31 cellular contexts compared by ENCODE assay signal in the genomic region with DNA sequence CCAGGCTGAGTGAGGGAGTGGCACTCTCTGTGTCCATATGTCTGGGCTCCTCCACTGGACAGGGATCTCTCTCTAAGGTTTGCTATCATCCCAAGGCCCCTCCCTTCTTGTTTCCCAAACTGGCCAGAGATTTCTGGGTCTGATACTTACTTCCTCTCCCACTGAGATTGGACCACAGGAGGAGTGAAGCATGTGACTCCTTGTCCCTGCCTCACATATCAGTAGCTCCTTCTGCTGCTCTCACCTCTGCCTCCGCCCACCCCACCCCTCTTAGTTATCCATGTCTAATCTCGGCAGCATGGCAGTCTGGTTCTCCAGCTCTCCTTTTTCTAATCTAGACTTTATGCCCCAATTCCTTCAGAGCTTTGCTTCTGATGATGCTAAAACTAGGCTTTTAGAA.
"Had no signal": no experiment of that assay in that cellular context is flagged by ENCODE, and none has a peak within 500 bp of the region (broad histone marks: within the 10 kb centered on the region; RNA-seq: fewer than 3 reads in every experiment).

No MANE protein-coding gene starts in this region.

- H3K4me1 Mint-ChIP-seq: endodermal cell had no signal

- H3K9me3 Mint-ChIP-seq: activated B cell treated with CpG ODN at 0.5 μM for 24 hours; activated CD4-positive, alpha-beta memory T cell treated with anti-CD3 and anti-CD28 coated beads, Interleukin-2, amount 10 ng/mL, durations not matched to agents 7 days and 5 days; activated naive CD4-positive, alpha-beta T cell treated with anti-CD3 and anti-CD28 coated beads, Interleukin-2, amount 10 ng/mL, durations not matched to agents 7 days and 5 days; activated T-cell treated with anti-CD3 and anti-CD28 coated beads, Interleukin-2, amount 50 U/mL, for 24 hours; activated T-cell treated with anti-CD3 and anti-CD28 coated beads, Interleukin-2, amount 50 U/mL, for 72 hours; central memory CD8-positive, alpha-beta T cell; dendritic cell treated with granulocyte-macrophage colony-stimulating factor and Interleukin-4, amounts not matched to agents 40 ng/mL and 50 ng/mL, for 4 days; endodermal cell; T-helper 2 cell treated with Interferon-gamma antibody and Interleukin-4, amounts not matched to agents 5 μg/mL and 100 μg/mL, for 36 hours had no signal

- H3K36me3 ChIP-seq: brain microvascular endothelial cell, esophagus muscularis mucosa, gastrocnemius medialis, heart left ventricle had no signal

- H3K27ac Mint-ChIP-seq: activated B cell treated with CpG ODN at 0.5 μM for 24 hours; activated CD4-positive, alpha-beta memory T cell treated with anti-CD3 and anti-CD28 coated beads, Interleukin-2, amount 10 ng/mL, durations not matched to agents 7 days and 5 days; activated naive CD4-positive, alpha-beta T cell treated with anti-CD3 and anti-CD28 coated beads, Interleukin-2, amount 10 ng/mL, durations not matched to agents 7 days and 5 days; activated naive CD8-positive, alpha-beta T cell; activated T-cell treated with anti-CD3 and anti-CD28 coated beads, Interleukin-2, amount 50 U/mL, for 24 hours; activated T-cell treated with anti-CD3 and anti-CD28 coated beads, Interleukin-2, amount 50 U/mL, for 72 hours; dendritic cell treated with granulocyte-macrophage colony-stimulating factor and Interleukin-4, amounts not matched to agents 40 ng/mL and 50 ng/mL, for 4 days; endodermal cell; T-helper 17 cell; T-helper 2 cell treated with Interferon-gamma antibody and Interleukin-4, amounts not matched to agents 5 μg/mL and 100 μg/mL, for 36 hours had no signal

- H3K27me3 ChIP-seq: gastrocnemius medialis had no signal

- DNase-seq: activated B cell treated with CpG ODN at 0.5 μM for 24 hours; activated CD4-positive, alpha-beta memory T cell treated with anti-CD3 and anti-CD28 coated beads, Interleukin-2, amount 10 ng/mL, durations not matched to agents 7 days and 5 days; activated CD4-positive, alpha-beta T cell treated with anti-CD3 and anti-CD28 coated beads for 48 hours; activated CD4-positive, alpha-beta T cell treated with anti-CD3 and anti-CD28 coated beads, Interleukin-2, amount 50 U/mL, for 4 hours; activated CD8-positive, alpha-beta memory T cell treated with anti-CD3 and anti-CD28 coated beads, Interleukin-2, amount 50 U/mL, for 48 hours; activated gamma-delta T cell; activated naive CD4-positive, alpha-beta T cell; activated naive CD4-positive, alpha-beta T cell treated with anti-CD3 and anti-CD28 coated beads, Interleukin-2, amount 10 ng/mL, durations not matched to agents 7 days and 5 days; activated T-cell treated with anti-CD3 and anti-CD28 coated beads for 4 hours; activated T-cell treated with anti-CD3 and anti-CD28 coated beads, Interleukin-2, amount 50 U/mL, for 24 hours; activated T-cell treated with anti-CD3 and anti-CD28 coated beads, Interleukin-2, amount 50 U/mL, for 72 hours; amniotic stem cell; anterior cingulate cortex; brain microvascular endothelial cell; dorsolateral prefrontal cortex; effector memory CD4-positive, alpha-beta T cell; endodermal cell; foreskin keratinocyte; gastrocnemius medialis; glutamatergic neuron; heart left ventricle; T-helper 1 cell; T-helper 17 cell; T1000 had no signal

- H3K4me3 Mint-ChIP-seq: activated B cell treated with CpG ODN at 0.5 μM for 24 hours; activated CD4-positive, alpha-beta memory T cell treated with anti-CD3 and anti-CD28 coated beads, Interleukin-2, amount 10 ng/mL, durations not matched to agents 7 days and 5 days; activated naive CD4-positive, alpha-beta T cell treated with anti-CD3 and anti-CD28 coated beads, Interleukin-2, amount 10 ng/mL, durations not matched to agents 7 days and 5 days; activated naive CD8-positive, alpha-beta T cell; activated T-cell treated with anti-CD3 and anti-CD28 coated beads, Interleukin-2, amount 50 U/mL, for 24 hours; activated T-cell treated with anti-CD3 and anti-CD28 coated beads, Interleukin-2, amount 50 U/mL, for 72 hours; central memory CD8-positive, alpha-beta T cell; dendritic cell treated with granulocyte-macrophage colony-stimulating factor and Interleukin-4, amounts not matched to agents 40 ng/mL and 50 ng/mL, for 4 days; endodermal cell; T-helper 17 cell; T-helper 2 cell treated with Interferon-gamma antibody and Interleukin-4, amounts not matched to agents 5 μg/mL and 100 μg/mL, for 36 hours had no signal

- H3K27me3 Mint-ChIP-seq: activated naive CD8-positive, alpha-beta T cell; central memory CD8-positive, alpha-beta T cell had no signal

- H3K4me3 ChIP-seq: coronary artery, dorsolateral prefrontal cortex, esophagus muscularis mucosa, gastrocnemius medialis, heart left ventricle had no signal

- H3K4me1 ChIP-seq: esophagus muscularis mucosa, foreskin keratinocyte, gastrocnemius medialis, heart left ventricle had no signal

- H3K36me3 Mint-ChIP-seq: activated naive CD4-positive, alpha-beta T cell treated with anti-CD3 and anti-CD28 coated beads, Interleukin-2, amount 10 ng/mL, durations not matched to agents 7 days and 5 days; activated naive CD8-positive, alpha-beta T cell had no signal

- H3K9me3 ChIP-seq: esophagus muscularis mucosa, gastrocnemius medialis, heart left ventricle had no signal

- H3K27ac ChIP-seq: brain microvascular endothelial cell, coronary artery, dorsolateral prefrontal cortex, esophagus muscularis mucosa, foreskin keratinocyte, gastrocnemius medialis, heart left ventricle, VCaP had no signal
